ENCODE assay signal across 1 cellular context in genomic region chr12:45990468-45991288, GRCh38.
TF ChIP-seq lines count a peak whose summit lies in the region.

SCAF11 (minus strand) TSS chr12:45990574; CDS start chr12:45964167, 26,407 bp downstream.

TF ChIP-seq in K562, 482 proteins besides CTCF, POLR2A, EP300 and RAD21 (continued from another document and continues in another):
- TF ChIP-seq CHD7 (IDR thresholded peaks at IDR 0.05; ENCODE audit: low read depth, low read length) (no peak), ZNF41 (CRISPR knock-in tag; conservative IDR thresholded peaks at IDR 0.05) (no peak), PHB (CRISPR knock-in tag; IDR thresholded peaks at IDR 0.05) (no peak), C11orf30 (IDR thresholded peaks at IDR 0.05; ENCODE audit: low read depth) (peak; percentile 97), BMI1 (IDR thresholded peaks at IDR 0.05; ENCODE audit: low read length) (peak; percentile 47; the same call in 1 of the 2 replicates), GATA2 (CRISPR knock-in tag; IDR thresholded peaks at IDR 0.05) (peak; percentile 87), HMG20B (CRISPR knock-in tag; IDR thresholded peaks at IDR 0.05) (no peak), HNRNPL (IDR thresholded peaks at IDR 0.05; ENCODE audit: low read depth, low read length) (0 out of 2 replicates have a peak, but pooled peaks have one; percentile 9), ZNF197 (CRISPR knock-in tag; IDR thresholded peaks at IDR 0.05; ENCODE audit: low read depth) (no peak), RHOXF2B (CRISPR knock-in tag; conservative IDR thresholded peaks at IDR 0.05) (no peak), E2F6 (IDR thresholded peaks at IDR 0.05; ENCODE audit: borderline replicate concordance in 1 of 2, extremely low read depth in 1 of 2, insufficient read depth in 1 of 2, insufficient read length in 1 of 2, low read depth in 1 of 2, low read length in 1 of 2, poor library complexity in 1 of 2, severe bottlenecking in 1 of 2) (peak; percentile 98), TAF15 (IDR thresholded peaks at IDR 0.05; ENCODE audit: low read depth, low read length) (no peak), ZBTB17 (CRISPR knock-in tag; IDR thresholded peaks at IDR 0.05) (no peak), BRF1 (IDR thresholded peaks at IDR 0.05; ENCODE audit: borderline replicate concordance, extremely low read depth, insufficient read length) (no peak), MLLT1 (IDR thresholded peaks at IDR 0.05) (peak in 1 of 2 experiments; percentile 89; a peak in 2 of 4 replicates), SREBF1 (IDR thresholded peaks at IDR 0.05; ENCODE audit: borderline replicate concordance, low read depth, low read length) (0 out of 2 replicates have a peak, but pooled peaks have one; percentile 77), CXXC5 (CRISPR knock-in tag; IDR thresholded peaks at IDR 0.05) (peak; percentile 83), TAF9B (IDR thresholded peaks at IDR 0.05; ENCODE audit: partially characterized antibody) (peak; percentile 47), CREB3L1 (IDR thresholded peaks at IDR 0.05; ENCODE audit: borderline replicate concordance, low read depth) (peak; percentile 54; the same call in 1 of the 2 replicates), ZNF140 (CRISPR knock-in tag; IDR thresholded peaks at IDR 0.05) (no peak), SAFB (IDR thresholded peaks at IDR 0.05; ENCODE audit: borderline replicate concordance, low read depth, low read length) (no peak), SMARCC2 (IDR thresholded peaks at IDR 0.05; ENCODE audit: low read depth) (no peak), CHAMP1 (IDR thresholded peaks at IDR 0.05) (no peak; the same call in 1 of the 2 replicates), NONO (IDR thresholded peaks at IDR 0.05; ENCODE audit: low read depth in 2 of 2, low read length in 1 of 2) (no peak), TAF1 (IDR thresholded peaks at IDR 0.05; ENCODE audit: control insufficient read depth, extremely low read depth, insufficient read depth, low read length, severe bottlenecking) (peak; percentile 69), POU5F1 (IDR thresholded peaks at IDR 0.05; ENCODE audit: borderline replicate concordance, low read depth, low read length, partially characterized antibody) (no peak), HDAC2 (IDR thresholded peaks at IDR 0.05) (no peak), PREB (CRISPR knock-in tag; IDR thresholded peaks at IDR 0.05) (no peak), ZNF133 (CRISPR knock-in tag; IDR thresholded peaks at IDR 0.05) (no peak), ZNF76 (CRISPR knock-in tag; IDR thresholded peaks at IDR 0.05; ENCODE audit: borderline replicate concordance) (no peak), USF2 (CRISPR knock-in tag; IDR thresholded peaks at IDR 0.05) (peak; percentile 88), ZNF165 (CRISPR knock-in tag; IDR thresholded peaks at IDR 0.05; ENCODE audit: borderline replicate concordance) (no peak), STAT6 (CRISPR knock-in tag; IDR thresholded peaks at IDR 0.05) (no peak), NBN (IDR thresholded peaks at IDR 0.05; ENCODE audit: low read depth) (peak; percentile 91), MYBL2 (IDR thresholded peaks at IDR 0.05; ENCODE audit: low read depth) (no peak), MYBL2 (CRISPR knock-in tag; IDR thresholded peaks at IDR 0.05; ENCODE audit: borderline replicate concordance) (no peak)
